Comparison of ENCODE assay signal across 8 cellular contexts in genomic region chr13:100088648-100089601, GRCh38. TPM values are rescaled to one million over a fixed set of nuclear protein-coding genes. Genes with fewer than 3 reads are reported as not detected.
A peak's percentile ranks its signal among the peaks of the same experiment; 100 is the strongest.
DNase-seq lines count a peak whose midpoint lies in the region; ATAC-seq and TF ChIP-seq lines count a peak whose summit lies in the region.

PCCA (plus strand) TSS chr13:100089093; CDS start chr13:100089121, 28 bp downstream.

- peaks cover 0 to 19% of the 10 kb centered on the region in 2 donors for H3K4me1 ChIP-seq in naive thymus-derived CD4-positive, alpha-beta T cell (ENCODE audit: control insufficient read depth in 2 of 2, insufficient read depth in 2 of 2, low read length in 2 of 2)

- no peak for TF ChIP-seq EP300 in Ishikawa (IDR thresholded peaks at IDR 0.05; ENCODE audit: borderline replicate concordance)

- TF ChIP-seq RAD21 in Ishikawa (IDR thresholded peaks at IDR 0.05; ENCODE audit: low read depth) = no peak

- peaks cover 16% of the 10 kb centered on the region for H3K4me1 Mint-ChIP-seq in activated T-helper 2 cell treated with anti-CD3 and anti-CD28 coated beads, Interferon-gamma antibody, Interleukin-2, Interleukin-4, amounts not matched to agents 10 μg/mL and 5 μg/mL and 100 μg/mL, durations not matched to agents 14 hours and 24 hours and 36 hours (ENCODE audit: low read depth)
- H3K4me1 Mint-ChIP-seq in naive thymus-derived CD4-positive, alpha-beta T cell = peaks cover 22 to 41% (median 27%) of the 10 kb centered on the region in 7 donors
- H3K4me1 Mint-ChIP-seq in stimulated activated memory B cell treated with anti-CD40 and anti-IgM and Interleukin-4, amounts not matched to agents 10 μg/mL and 1 μg/mL and 100 μg/mL, for 72 hours = peaks cover 42% of the 10 kb centered on the region

- H3K4me3 ChIP-seq in fibroblast of mammary gland (ENCODE audit: control insufficient read depth, low read depth, low read length) = peak within 1 kb of the TSS; percentile 87
- H3K4me3 ChIP-seq in naive thymus-derived CD4-positive, alpha-beta T cell (ENCODE audit: low read length) = peak within 1 kb of the TSS; percentile 77

- peak within 1 kb of the TSS; percentile 68 for H3K27ac Mint-ChIP-seq in activated T-helper 2 cell treated with anti-CD3 and anti-CD28 coated beads, Interferon-gamma antibody, Interleukin-2, Interleukin-4, amounts not matched to agents 10 μg/mL and 5 μg/mL and 100 μg/mL, durations not matched to agents 14 hours and 24 hours and 36 hours
- peak within 1 kb of the TSS; percentile 44 to 96 (median 79) for H3K27ac Mint-ChIP-seq in naive thymus-derived CD4-positive, alpha-beta T cell
- peak within 1 kb of the TSS; percentile 72 for H3K27ac Mint-ChIP-seq in stimulated activated memory B cell treated with anti-CD40 and anti-IgM and Interleukin-4, amounts not matched to agents 10 μg/mL and 1 μg/mL and 100 μg/mL, for 72 hours

- no peaks in the 10 kb centered on the region for H3K9me3 ChIP-seq in naive thymus-derived CD4-positive, alpha-beta T cell (ENCODE audit: control insufficient read depth in 2 of 3, low read length in 3 of 3)

- no peak for TF ChIP-seq CTCF in fibroblast of mammary gland (conservative IDR thresholded peaks at IDR 0.05; ENCODE audit: control insufficient read depth, insufficient read depth, low read depth, low read length)

- peaks cover 0 to 6% (median 0%) of the 10 kb centered on the region in 3 experiments for H3K36me3 ChIP-seq in naive thymus-derived CD4-positive, alpha-beta T cell (ENCODE audit: control insufficient read depth in 2 of 3, insufficient read depth in 3 of 3, low read length in 3 of 3)

- peak within 1 kb of the TSS; percentile 91 for H3K4me3 Mint-ChIP-seq in activated T-helper 2 cell treated with anti-CD3 and anti-CD28 coated beads, Interferon-gamma antibody, Interleukin-2, Interleukin-4, amounts not matched to agents 10 μg/mL and 5 μg/mL and 100 μg/mL, durations not matched to agents 14 hours and 24 hours and 36 hours (ENCODE audit: low read depth)
- H3K4me3 Mint-ChIP-seq in naive thymus-derived CD4-positive, alpha-beta T cell = peak within 1 kb of the TSS; percentile 90 to 99 (median 95)
- H3K4me3 Mint-ChIP-seq in stimulated activated memory B cell treated with anti-CD40 and anti-IgM and Interleukin-4, amounts not matched to agents 10 μg/mL and 1 μg/mL and 100 μg/mL, for 72 hours = peak within 1 kb of the TSS; percentile 84

- H3K9me3 Mint-ChIP-seq in activated T-helper 2 cell treated with anti-CD3 and anti-CD28 coated beads, Interferon-gamma antibody, Interleukin-2, Interleukin-4, amounts not matched to agents 10 μg/mL and 5 μg/mL and 100 μg/mL, durations not matched to agents 14 hours and 24 hours and 36 hours = no peaks in the 10 kb centered on the region
- H3K9me3 Mint-ChIP-seq in naive thymus-derived CD4-positive, alpha-beta T cell = no peaks in the 10 kb centered on the region
- H3K9me3 Mint-ChIP-seq in stimulated activated memory B cell treated with anti-CD40 and anti-IgM and Interleukin-4, amounts not matched to agents 10 μg/mL and 1 μg/mL and 100 μg/mL, for 72 hours = no peaks in the 10 kb centered on the region

- H3K27me3 Mint-ChIP-seq in activated T-helper 2 cell treated with anti-CD3 and anti-CD28 coated beads, Interferon-gamma antibody, Interleukin-2, Interleukin-4, amounts not matched to agents 10 μg/mL and 5 μg/mL and 100 μg/mL, durations not matched to agents 14 hours and 24 hours and 36 hours (ENCODE audit: low read depth) = no peaks in the 10 kb centered on the region
- peaks cover 0 to 5% (median 0%) of the 10 kb centered on the region in 5 donors for H3K27me3 Mint-ChIP-seq in naive thymus-derived CD4-positive, alpha-beta T cell
- H3K27me3 Mint-ChIP-seq in stimulated activated memory B cell treated with anti-CD40 and anti-IgM and Interleukin-4, amounts not matched to agents 10 μg/mL and 1 μg/mL and 100 μg/mL, for 72 hours = no peaks in the 10 kb centered on the region

- intact Hi-C loops in activated T-helper 2 cell treated with anti-CD3 and anti-CD28 coated beads, Interferon-gamma antibody, Interleukin-2, Interleukin-4, amounts not matched to agents 10 μg/mL and 5 μg/mL and 100 μg/mL, durations not matched to agents 14 hours and 24 hours and 36 hours (cut with micrococcal nuclease) = loop anchor here (1.0 to 10.0 kb wide), 4 partner anchors 113 to 417 kb away; no protein-coding TSS in a partner anchor
- intact Hi-C loops in naive thymus-derived CD4-positive, alpha-beta T cell (cut with micrococcal nuclease) = loop anchor here (1.0 to 10.0 kb wide), 11 partner anchors 16 to 824 kb away; partner anchors contain the start of genes GGACT (in 1 of the 2), TMTC4 (in 1 of the 2) and ZIC5 (in 1 of the 2)

- H3K36me3 Mint-ChIP-seq in activated T-helper 2 cell treated with anti-CD3 and anti-CD28 coated beads, Interferon-gamma antibody, Interleukin-2, Interleukin-4, amounts not matched to agents 10 μg/mL and 5 μg/mL and 100 μg/mL, durations not matched to agents 14 hours and 24 hours and 36 hours (ENCODE audit: low read depth) = no peaks in the 10 kb centered on the region
- peaks cover 0 to 8% (median 7%) of the 10 kb centered on the region in 5 donors for H3K36me3 Mint-ChIP-seq in naive thymus-derived CD4-positive, alpha-beta T cell
- peaks cover 11% of the 10 kb centered on the region for H3K36me3 Mint-ChIP-seq in stimulated activated memory B cell treated with anti-CD40 and anti-IgM and Interleukin-4, amounts not matched to agents 10 μg/mL and 1 μg/mL and 100 μg/mL, for 72 hours

- POLR2A ChIA-PET in naive thymus-derived CD4-positive, alpha-beta T cell (lab: Charles Lee) = no interaction called here

- peak within 1 kb of the TSS; percentile 58 for H3K27ac ChIP-seq in naive thymus-derived CD4-positive, alpha-beta T cell (ENCODE audit: low read depth, low read length)

- CTCF ChIA-PET in naive thymus-derived CD4-positive, alpha-beta T cell (lab: Charles Lee) = no interaction called here

- ATAC-seq in GM21619 (IDR thresholded peaks at IDR 0.05; ENCODE audit: unreplicated experiment) = peak; percentile 94
- ATAC-seq in naive thymus-derived CD4-positive, alpha-beta T cell = peak; percentile 87
- peak; percentile 98 for ATAC-seq in stimulated activated memory B cell treated with anti-CD40 and anti-IgM and Interleukin-4, amounts not matched to agents 10 μg/mL and 1 μg/mL and 100 μg/mL, for 72 hours

- no peaks in the 10 kb centered on the region for H3K27me3 ChIP-seq in naive thymus-derived CD4-positive, alpha-beta T cell (ENCODE audit: control insufficient read depth in 2 of 2, insufficient read depth in 2 of 2, low read length in 2 of 2)

- DNase-seq in DMS53 treated with DMSO at 0.1 percent for 48 hours (lab: John Stamatoyannopoulos, UW; ENCODE audit: unreplicated experiment) (peak; percentile 19), RPMI8226 (peak; percentile 88), fibroblast of mammary gland (ENCODE audit: low read depth) (peak; percentile 87)
- peak; percentile 69 for DNase-seq in activated T-helper 2 cell treated with anti-CD3 and anti-CD28 coated beads, Interferon-gamma antibody, Interleukin-2, Interleukin-4, amounts not matched to agents 10 μg/mL and 5 μg/mL and 100 μg/mL, durations not matched to agents 14 hours and 24 hours and 36 hours (ENCODE audit: low spot score)
- DNase-seq in naive thymus-derived CD4-positive, alpha-beta T cell = peak; percentile 43 to 86 (median 51)

TF ChIP-seq in Ishikawa, 13 proteins besides CTCF, POLR2A, EP300 and RAD21:
- TF ChIP-seq TAF1 (IDR thresholded peaks at IDR 0.05; ENCODE audit: low read depth) (peak; percentile 80), MAX (IDR thresholded peaks at IDR 0.05) (peak; percentile 94), CREB1 (IDR thresholded peaks at IDR 0.05; ENCODE audit: low read depth) (0 out of 2 replicates have a peak, but pooled peaks have one; percentile 28), YY1 (IDR thresholded peaks at IDR 0.05; ENCODE audit: low read depth) (peak; percentile 92), TCF12 (IDR thresholded peaks at IDR 0.05; ENCODE audit: low read depth) (no peak), TEAD4 (IDR thresholded peaks at IDR 0.05) (no peak), REST (IDR thresholded peaks at IDR 0.05; ENCODE audit: low read depth) (no peak), NFIC (IDR thresholded peaks at IDR 0.05) (no peak), ZBTB7A (IDR thresholded peaks at IDR 0.05; ENCODE audit: low read depth) (peak; percentile 66; the same call in 1 of the 2 replicates), FOXM1 (IDR thresholded peaks at IDR 0.05; ENCODE audit: borderline replicate concordance, low read depth) (no peak), EGR1 (IDR thresholded peaks at IDR 0.05) (peak; percentile 86)

RNA-seq across cellular contexts. Expression of gene PCCA, which starts in this region (rescaled TPM):
- 6.7 and 7.1 TPM in 2 replicates for total RNA-seq in activated T-helper 2 cell treated with anti-CD3 and anti-CD28 coated beads, Interferon-gamma antibody, Interleukin-2, Interleukin-4, amounts not matched to agents 10 μg/mL and 5 μg/mL and 100 μg/mL, durations not matched to agents 14 hours and 24 hours and 36 hours
- total RNA-seq in naive thymus-derived CD4-positive, alpha-beta T cell = 10 to 100 TPM in 4 of 5 experiments, 1 to 10 TPM in 1; 8.3 to 14.6 (median 12.0) TPM
- polyA plus RNA-seq in naive thymus-derived CD4-positive, alpha-beta T cell = 1 to 10 TPM; 7.3 to 9.0 TPM

Comparison
In these comparisons a context has a peak if more than half of its experiments do, and no peak if none do; other contexts are left out.
1. Peak in every context shown above with its lines: DNase-seq, ATAC-seq, H3K4me3 ChIP-seq and H3K27ac ChIP-seq.
2. DNase-seq: peak in every context shown above with its lines; median percentile 88 in RPMI8226; 87 in fibroblast of mammary gland; 69 in activated T-helper 2 cell treated with anti-CD3 and anti-CD28 coated beads, Interferon-gamma antibody, Interleukin-2, Interleukin-4, amounts not matched to agents 10 μg/mL and 5 μg/mL and 100 μg/mL, durations not matched to agents 14 hours and 24 hours and 36 hours; 51 in naive thymus-derived CD4-positive, alpha-beta T cell; 19 in DMS53 treated with DMSO at 0.1 percent for 48 hours.